ENCODE assay signal across 11 cellular contexts in the genomic region with DNA sequence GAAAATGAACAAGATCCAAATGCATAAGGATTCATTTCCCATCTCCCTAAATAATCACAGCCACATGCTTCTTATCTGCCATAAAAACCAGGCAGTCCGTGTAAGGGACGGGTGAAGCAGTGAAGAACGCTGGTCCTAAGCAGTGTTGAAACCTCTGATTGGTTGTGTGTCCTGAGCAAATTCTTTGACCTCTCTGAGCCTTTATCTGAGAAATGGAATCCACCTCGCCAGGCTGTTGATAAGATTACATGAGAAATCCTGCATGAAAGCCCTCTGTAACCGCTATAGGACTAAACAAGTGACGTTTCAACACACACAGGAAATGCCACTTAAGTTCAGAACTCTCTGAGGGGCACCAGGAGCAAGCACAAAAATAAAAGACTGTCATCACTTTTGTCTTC. TPM values are rescaled to one million over a fixed set of nuclear protein-coding genes. Genes with fewer than 3 reads are reported as not detected.
DNase-seq lines count a peak whose midpoint lies in the region; ATAC-seq and TF ChIP-seq lines count a peak whose summit lies in the region.
"Had no signal": no experiment of that assay in that cellular context is flagged by ENCODE, and none has a peak within 500 bp of the region (broad histone marks: within the 10 kb centered on the region; RNA-seq: fewer than 3 reads in every experiment).

No MANE protein-coding gene starts in this region.

- DNase-seq in NOMO-1 (lab: John Stamatoyannopoulos, UW; ENCODE audit: unreplicated experiment in 2 of 2) (peak; percentile 16 to 38), NOMO-1 treated with dmso at 0.1 percent for 144 hours (lab: John Stamatoyannopoulos, UW; ENCODE audit: unreplicated experiment) (no peak), KBM-7 (peak; percentile 19), fibroblast of the aortic adventitia (ENCODE audit: low read depth) (peak; percentile 36), NCI-H526 (lab: John Stamatoyannopoulos, UW) (no peak), GM10266 (ENCODE audit: extremely low spot score) (no peak), UCSD-AML1 (lab: John Stamatoyannopoulos, UW; ENCODE audit: unreplicated experiment) (no peak)
- no peak for DNase-seq in stimulated activated naive CD8-positive, alpha-beta T cell treated with anti-CD3 and anti-CD28 coated beads, Interleukin-15, Interleukin-2, amounts not matched to agents 100 U/mL and 50 U/mL, for 24 hours
- DNase-seq: activated CD4-positive, CD25-positive, alpha-beta regulatory T cell treated with anti-CD3 and anti-CD28 coated beads, Interleukin-2, amount 50 U/mL, for 72 hours; activated naive CD4-positive, alpha-beta T cell treated with anti-CD3 and anti-CD28 coated beads, Interleukin-2, amount 10 ng/mL, durations not matched to agents 7 days and 5 days; NCI-H446 had no signal

- TF ChIP-seq CTCF in fibroblast of the aortic adventitia (IDR thresholded peaks at IDR 0.05; ENCODE audit: insufficient read depth, low read length) = no peak
- TF ChIP-seq CTCF in GM10266 (IDR thresholded peaks at IDR 0.05; ENCODE audit: control insufficient read depth, insufficient read depth, low read depth, missing control alignments) = no peak

- no peak overlapping the region for H3K4me3 ChIP-seq in fibroblast of the aortic adventitia (ENCODE audit: low read depth, low read length)

- in situ Hi-C loops in KBM-7 (cut with MboI; ENCODE audit: low pct_unique_long_range_greater_than_20kb, low sequenced_read_pairs) = no loop called here

- peak; percentile 51 for ATAC-seq in stimulated activated naive CD8-positive, alpha-beta T cell treated with anti-CD3 and anti-CD28 coated beads, Interleukin-15, Interleukin-2, amounts not matched to agents 100 U/mL and 50 U/mL, for 24 hours

RNA-seq across cellular contexts. Expression of gene GAS7, which starts 26.8 kb away (rescaled TPM):
- 7.0 and 22.2 TPM in 2 replicates for total RNA-seq in fibroblast of the aortic adventitia (ENCODE audit: low replicate concordance)

Comparison
In these comparisons a context has a peak if more than half of its experiments do, and no peak if none do; other contexts are left out.
1. DNase-seq: peak in NOMO-1 (2 of 2), KBM-7 (single experiment) and fibroblast of the aortic adventitia (single experiment); none in NOMO-1 treated with dmso at 0.1 percent for 144 hours (single experiment), stimulated activated naive CD8-positive, alpha-beta T cell treated with anti-CD3 and anti-CD28 coated beads, Interleukin-15, Interleukin-2, amounts not matched to agents 100 U/mL and 50 U/mL, for 24 hours (single experiment), NCI-H526 (0 of 2), GM10266 (single experiment) and UCSD-AML1 (single experiment).